In the genomic region with DNA sequence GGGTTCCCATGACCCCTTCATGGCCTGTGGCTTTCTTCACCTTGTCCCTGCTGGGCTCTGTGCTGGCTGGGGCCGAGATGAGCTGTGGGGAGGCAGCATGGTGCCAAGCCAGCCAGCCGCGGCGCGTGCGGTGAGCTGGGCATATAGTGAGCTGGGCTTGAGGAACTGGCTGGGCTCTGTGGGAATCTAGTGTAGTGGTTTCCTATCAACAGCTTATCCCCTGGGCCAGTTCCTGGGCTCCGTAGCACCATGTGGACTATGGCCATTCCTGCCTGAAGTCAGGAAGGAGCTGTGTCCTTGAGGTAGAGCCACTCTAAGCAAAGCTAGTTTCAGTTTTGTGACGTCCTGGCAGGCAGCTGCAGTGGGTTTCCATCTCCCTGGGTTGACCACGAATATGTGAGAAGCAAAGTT, we compare ENCODE assay signal across 1 cellular context.
TF ChIP-seq lines count a peak whose summit lies in the region.

No MANE protein-coding gene starts in this region.

TF ChIP-seq in IMR-90, 13 proteins besides CTCF, POLR2A, EP300 and RAD21 (continued from another document):
- TF ChIP-seq MAZ (IDR thresholded peaks at IDR 0.05; ENCODE audit: borderline replicate concordance, low read depth, low read length) = no peak
- no peak for TF ChIP-seq SMC3 (IDR thresholded peaks at IDR 0.05; ENCODE audit: low read depth, low read length)
- TF ChIP-seq BHLHE40 (IDR thresholded peaks at IDR 0.05; ENCODE audit: low read depth, low read length) = no peak
- TF ChIP-seq FOS (IDR thresholded peaks at IDR 0.05; ENCODE audit: low read depth, low read length) = no peak
- no peak for TF ChIP-seq CHD1 (IDR thresholded peaks at IDR 0.05; ENCODE audit: low read depth, low read length)
- TF ChIP-seq CEBPB (IDR thresholded peaks at IDR 0.05; ENCODE audit: low read depth, low read length) = no peak
- no peak for TF ChIP-seq MAFK (IDR thresholded peaks at IDR 0.05; ENCODE audit: low read depth, low read length)
